In genomic region chr5:87412417-87413115, GRCh38 we compare ENCODE assay signal across 8 cellular contexts. TPM values are rescaled to one million over a fixed set of nuclear protein-coding genes. Genes with fewer than 3 reads are reported as not detected.
DNase-seq lines count a peak whose midpoint lies in the region; ATAC-seq lines count a peak whose summit lies in the region.

Gene CCNH (minus strand): TSS chr5:87412930. CDS start chr5:87412794, 136 bp downstream.

- ATAC-seq in GM19351 (IDR thresholded peaks at IDR 0.05; ENCODE audit: unreplicated experiment) (peak; percentile 97), HG03521 (IDR thresholded peaks at IDR 0.05; ENCODE audit: unreplicated experiment) (peak; percentile 99), left colon (peak; percentile 98)

- peaks cover 13 to 37% (median 20%) of the 10 kb centered on the region in 10 experiments for H3K4me1 ChIP-seq in BLaER1 treated with 17β-estradiol and CSF1 and Interleukin-3, amounts not matched to agents 10 nM and 100 nM

- DNase-seq in NCI-H748 (lab: John Stamatoyannopoulos, UW; ENCODE audit: unreplicated experiment): peak; percentile 99
- DNase-seq in activated CD4-positive, alpha-beta T cell treated with anti-CD3 and anti-CD28 coated beads, Interleukin-2, amount 50 U/mL, for 1 hour: peak; percentile 95
- peak; percentile 41 for DNase-seq in cortex of kidney (lab: John Stamatoyannopoulos, UW)
- peak; percentile 99 for DNase-seq in left colon
- peak; percentile 96 for DNase-seq in stimulated activated CD4-positive, alpha-beta T cell treated with anti-CD3 and anti-CD28 coated beads, Interleukin-1b, Interleukin-23, amount 100 ng/mL, for 48 hours

- peak within 1 kb of the TSS; percentile 68 to 88 (median 80) for H3K4me2 ChIP-seq in BLaER1 treated with 17β-estradiol and CSF1 and Interleukin-3, amounts not matched to agents 10 nM and 100 nM

- H3K9ac ChIP-seq in BLaER1 treated with 17β-estradiol and CSF1 and Interleukin-3, amounts not matched to agents 10 nM and 100 nM: peak within 1 kb of the TSS; percentile 86 to 94 (median 88)

- intact Hi-C loops in left colon (cut with DNase I, micrococcal nuclease): no loop called here

- peak within 1 kb of the TSS; percentile 80 to 99 (median 91) for H3K4me3 ChIP-seq in BLaER1 treated with 17β-estradiol and CSF1 and Interleukin-3, amounts not matched to agents 10 nM and 100 nM

- peaks cover 29 to 36% (median 33%) of the 10 kb centered on the region in 11 experiments for H3K36me3 ChIP-seq in BLaER1 treated with 17β-estradiol and CSF1 and Interleukin-3, amounts not matched to agents 10 nM and 100 nM

- H3K9me3 ChIP-seq in BLaER1 treated with 17β-estradiol and CSF1 and Interleukin-3, amounts not matched to agents 10 nM and 100 nM (replicated peaks in 1 of 11): no peaks in the 10 kb centered on the region

- peak within 1 kb of the TSS; percentile 75 to 94 (median 86) for H3K27ac ChIP-seq in BLaER1 treated with 17β-estradiol and CSF1 and Interleukin-3, amounts not matched to agents 10 nM and 100 nM

- no peaks in the 10 kb centered on the region for H3K27me3 ChIP-seq in BLaER1 treated with 17β-estradiol and CSF1 and Interleukin-3, amounts not matched to agents 10 nM and 100 nM

- peaks cover 0 to 39% (median 9%) of the 10 kb centered on the region in 11 experiments; a peak in 12 of 22 replicates for H4K20me1 ChIP-seq in BLaER1 treated with 17β-estradiol and CSF1 and Interleukin-3, amounts not matched to agents 10 nM and 100 nM

RNA-seq across cellular contexts. Expression of gene CCNH, which starts in this region (rescaled TPM):
- total RNA-seq in left colon: 10 to 100 TPM; 40.0 to 47.1 TPM

Comparison
In these comparisons a context has a peak if more than half of its experiments do, and no peak if none do; other contexts are left out.
1. Peak in every context shown above with its lines: DNase-seq, ATAC-seq, H3K4me3 ChIP-seq and H3K27ac ChIP-seq.
2. DNase-seq: peak in every context shown above with its lines; median percentile 99 in NCI-H748; 99 in left colon; 96 in stimulated activated CD4-positive, alpha-beta T cell treated with anti-CD3 and anti-CD28 coated beads, Interleukin-1b, Interleukin-23, amount 100 ng/mL, for 48 hours; 95 in activated CD4-positive, alpha-beta T cell treated with anti-CD3 and anti-CD28 coated beads, Interleukin-2, amount 50 U/mL, for 1 hour; 41 in cortex of kidney.